In the genomic region with DNA sequence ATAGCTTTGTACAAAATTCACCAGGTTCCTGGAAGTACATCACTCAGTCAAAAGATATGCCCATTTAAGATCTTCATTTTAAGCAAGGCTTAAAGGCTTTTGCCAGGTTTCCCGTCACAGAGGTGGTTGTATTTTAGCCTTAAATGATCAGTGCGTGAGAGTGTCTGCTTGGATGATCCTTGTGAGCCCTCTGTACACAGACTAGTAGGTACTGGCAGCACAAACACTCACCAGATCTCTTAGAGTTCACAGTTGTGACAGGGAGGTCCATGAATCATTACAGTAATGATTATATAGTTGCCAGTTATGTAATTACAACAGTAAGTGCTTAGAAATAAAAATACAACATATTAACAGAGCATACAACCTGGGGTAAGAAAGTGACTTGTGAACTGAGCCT, we compare ENCODE assay signal across 14 cellular contexts.
"Had no signal": no experiment of that assay in that cellular context is flagged by ENCODE, and none has a peak within 500 bp of the region (broad histone marks: within the 10 kb centered on the region; RNA-seq: fewer than 3 reads in every experiment).

No MANE protein-coding gene starts in this region.

- H3K36me3 ChIP-seq: adrenal gland, esophagus squamous epithelium, spleen, thoracic aorta, upper lobe of right lung had no signal

- H3K9me3 ChIP-seq: adrenal gland, esophagus squamous epithelium, spleen, thoracic aorta, upper lobe of right lung had no signal

- H3K27ac ChIP-seq: adrenal gland, esophagus squamous epithelium, spleen, thoracic aorta, upper lobe of right lung had no signal

- H3K4me3 ChIP-seq: adrenal gland, esophagus squamous epithelium, lung, spleen, thoracic aorta, upper lobe of right lung had no signal

- ATAC-seq: activated naive CD4-positive, alpha-beta T cell treated with anti-CD3 and anti-CD28 coated beads, Interleukin-2, amount 50 U/mL, for 72 hours; natural killer cell; stimulated activated memory B cell treated with anti-CD40 and anti-IgM and Interleukin-4, amounts not matched to agents 10 μg/mL and 1 μg/mL and 100 μg/mL, for 72 hours; upper lobe of right lung had no signal

- DNase-seq: activated CD4-positive, alpha-beta T cell treated with anti-CD3 and anti-CD28 coated beads, Interleukin-2, amount 50 U/mL, for 4 hours; activated gamma-delta T cell treated with Interleukin-2 at 50 U/mL for 16 hours; adrenal gland; effector CD4-positive, alpha-beta T cell; esophagus squamous epithelium; natural killer cell; spleen; stimulated activated CD4-positive, alpha-beta T cell treated with anti-CD3 and anti-CD28 coated beads, Interleukin-4, amount 100 ng/mL, for 4 hours; T1000; upper lobe of right lung had no signal

- H3K4me1 ChIP-seq: adrenal gland, esophagus squamous epithelium, upper lobe of right lung had no signal

- H3K27me3 ChIP-seq: upper lobe of right lung had no signal
